ENCODE assay signal across 24 cellular contexts in genomic region chr7:95132500-95132899, GRCh38.
"Had no signal": no experiment of that assay in that cellular context is flagged by ENCODE, and none has a peak within 500 bp of the region (broad histone marks: within the 10 kb centered on the region; RNA-seq: fewer than 3 reads in every experiment).

No MANE protein-coding gene starts in this region.

- H3K9me3 ChIP-seq: colonic mucosa, esophagus muscularis mucosa, esophagus squamous epithelium, gastrocnemius medialis, gastroesophageal sphincter, heart left ventricle had no signal

- H3K4me1 ChIP-seq: colonic mucosa, esophagus muscularis mucosa, esophagus squamous epithelium, gastrocnemius medialis, gastroesophageal sphincter, heart left ventricle had no signal

- H3K27ac ChIP-seq: colonic mucosa, coronary artery, dorsolateral prefrontal cortex, epithelial cell of prostate, esophagus muscularis mucosa, esophagus squamous epithelium, gastrocnemius medialis, gastroesophageal sphincter, heart left ventricle had no signal

- H3K27me3 Mint-ChIP-seq: dendritic cell treated with granulocyte-macrophage colony-stimulating factor and Interleukin-4, amounts not matched to agents 40 ng/mL and 50 ng/mL, for 4 days; effector memory CD8-positive, alpha-beta T cell had no signal

- H3K4me3 Mint-ChIP-seq: dendritic cell treated with granulocyte-macrophage colony-stimulating factor and Interleukin-4, amounts not matched to agents 40 ng/mL and 50 ng/mL, for 4 days; effector memory CD8-positive, alpha-beta T cell; endodermal cell had no signal

- H3K27me3 ChIP-seq: colonic mucosa, dorsolateral prefrontal cortex, esophagus muscularis mucosa, esophagus squamous epithelium, gastrocnemius medialis, gastroesophageal sphincter, heart left ventricle had no signal

- H3K27ac Mint-ChIP-seq: dendritic cell treated with granulocyte-macrophage colony-stimulating factor and Interleukin-4, amounts not matched to agents 40 ng/mL and 50 ng/mL, for 4 days; effector memory CD8-positive, alpha-beta T cell; endodermal cell had no signal

- DNase-seq: cerebellar nuclear complex; colonic mucosa; cortex of kidney; dermis blood vessel endothelial cell; dorsolateral prefrontal cortex; effector CD4-positive, alpha-beta T cell; effector CD8-positive, alpha-beta T cell; effector memory CD4-positive, alpha-beta T cell; effector memory CD8-positive, alpha-beta T cell; endodermal cell; erythroblast; esophagus squamous epithelium; foreskin fibroblast; foreskin melanocyte; gastrocnemius medialis; glutamatergic neuron; head of caudate nucleus; heart left ventricle had no signal

- ATAC-seq: effector memory CD8-positive, alpha-beta T cell; esophagus mucosa; gastrocnemius medialis; gastroesophageal sphincter; heart left ventricle had no signal

- H3K4me3 ChIP-seq: colonic mucosa, coronary artery, dorsolateral prefrontal cortex, esophagus muscularis mucosa, esophagus squamous epithelium, gastrocnemius medialis, gastroesophageal sphincter, heart left ventricle had no signal

- H3K36me3 ChIP-seq: colonic mucosa, esophagus muscularis mucosa, esophagus squamous epithelium, gastrocnemius medialis, gastroesophageal sphincter, heart left ventricle had no signal
